Comparison of ENCODE assay signal across 30 cellular contexts in genomic region chr6:20154778-20155177, GRCh38.
"Had no signal": no experiment of that assay in that cellular context is flagged by ENCODE, and none has a peak within 500 bp of the region (broad histone marks: within the 10 kb centered on the region; RNA-seq: fewer than 3 reads in every experiment).

No MANE protein-coding gene starts in this region.

- H3K36me3 ChIP-seq: breast epithelium, WERI-Rb-1 had no signal

- H3K4me1 ChIP-seq: ascending aorta had no signal

- ATAC-seq: activated CD4-positive, CD25-positive, alpha-beta regulatory T cell treated with anti-CD3 and anti-CD28 coated beads, Interleukin-2, amount 50 U/mL, for 24 hours; activated CD8-positive, alpha-beta memory T cell treated with anti-CD3 and anti-CD28 coated beads, Interleukin-2, amount 10 ng/mL, durations not matched to agents 7 days and 5 days; activated CD8-positive, alpha-beta T cell treated with anti-CD3 and anti-CD28 coated beads, Interleukin-2, amount 10 ng/mL, durations not matched to agents 7 days and 5 days; activated naive CD4-positive, alpha-beta T cell treated with anti-CD3 and anti-CD28 coated beads, Interleukin-2, amount 50 U/mL, for 72 hours; esophagus mucosa; T-helper 17 cell had no signal

- H3K9me3 ChIP-seq: ascending aorta, breast epithelium had no signal

- DNase-seq: activated B cell treated with CpG ODN at 0.5 μM for 24 hours; activated CD4-positive, alpha-beta memory T cell treated with anti-CD3 and anti-CD28 coated beads for 36 hours; activated CD4-positive, alpha-beta T cell treated with anti-CD3 and anti-CD28 coated beads for 48 hours; activated CD8-positive, alpha-beta memory T cell treated with anti-CD3 and anti-CD28 coated beads, Interleukin-2, amount 10 ng/mL, durations not matched to agents 7 days and 5 days; activated CD8-positive, alpha-beta memory T cell treated with anti-CD3 and anti-CD28 coated beads, Interleukin-2, amount 50 U/mL, for 4 hours; activated CD8-positive, alpha-beta T cell treated with anti-CD3 and anti-CD28 coated beads, Interleukin-2, amount 10 ng/mL, durations not matched to agents 7 days and 5 days; activated gamma-delta T cell; activated naive CD4-positive, alpha-beta T cell; activated naive CD4-positive, alpha-beta T cell treated with anti-CD3 and anti-CD28 coated beads, Interleukin-2, amount 10 ng/mL, durations not matched to agents 7 days and 5 days; activated naive CD8-positive, alpha-beta T cell treated with anti-CD3 and anti-CD28 coated beads, Interleukin-2, amount 10 ng/mL, durations not matched to agents 7 days and 5 days; activated T-cell treated with anti-CD3 and anti-CD28 coated beads, Interleukin-2, amount 50 U/mL, for 1 hour; activated T-cell treated with anti-CD3 and anti-CD28 coated beads, Interleukin-2, amount 50 U/mL, for 48 hours; central memory CD4-positive, alpha-beta T cell; cerebellar nuclear complex; dorsolateral prefrontal cortex; effector memory CD4-positive, alpha-beta T cell; endodermal cell; foreskin fibroblast; head of caudate nucleus; T-helper 1 cell; T-helper 17 cell; T1000; WERI-Rb-1 had no signal

- H3K27ac ChIP-seq: ascending aorta, breast epithelium, cardiac muscle cell, coronary artery, dorsolateral prefrontal cortex, WERI-Rb-1 had no signal

- H3K4me3 ChIP-seq: ascending aorta, breast epithelium, cardiac muscle cell, coronary artery, dorsolateral prefrontal cortex had no signal

- H3K27me3 ChIP-seq: ascending aorta, breast epithelium, cardiac muscle cell, dorsolateral prefrontal cortex had no signal
